In genomic region chr2:189440644-189440946, GRCh38 we compare ENCODE assay signal across 8 cellular contexts. TPM values are rescaled to one million over a fixed set of nuclear protein-coding genes. Genes with fewer than 3 reads are reported as not detected.
DNase-seq lines count a peak whose midpoint lies in the region; ATAC-seq and TF ChIP-seq lines count a peak whose summit lies in the region.

No MANE protein-coding gene starts in this region.

- no peaks in the 10 kb centered on the region for H3K9me3 ChIP-seq in RWPE2 (ENCODE audit: severe bottlenecking)
- H3K9me3 ChIP-seq in psoas muscle = no peaks in the 10 kb centered on the region

- DNase-seq in RWPE2 (ENCODE audit: low spot score) (no peak), fibroblast of villous mesenchyme (ENCODE audit: low read depth) (no peak), psoas muscle (no peak), midbrain (lab: John Stamatoyannopoulos, UW) (no peak), HuH-7 (ENCODE audit: low spot score) (no peak), A172 (ENCODE audit: low spot score) (no peak)

- H3K36me3 ChIP-seq in RWPE2 (ENCODE audit: low read depth) (peaks cover 30% of the 10 kb centered on the region), psoas muscle (ENCODE audit: insufficient read depth in 1 of 2, low read depth in 1 of 2) (peaks cover 0 to 3% of the 10 kb centered on the region in 2 donors)

- no peaks in the 10 kb centered on the region for H3K27me3 ChIP-seq in RWPE2 (ENCODE audit: insufficient read depth, poor library complexity, severe bottlenecking)
- no peaks in the 10 kb centered on the region for H3K27me3 ChIP-seq in psoas muscle (ENCODE audit: insufficient read depth in 3 of 3, low read length in 2 of 3)

- no peak for TF ChIP-seq CTCF in RWPE2 (IDR thresholded peaks at IDR 0.05; ENCODE audit: poor library complexity, severe bottlenecking)
- TF ChIP-seq CTCF in fibroblast of villous mesenchyme (IDR thresholded peaks at IDR 0.05; ENCODE audit: insufficient read depth, low read depth, low read length) = no peak
- TF ChIP-seq CTCF in psoas muscle (IDR thresholded peaks at IDR 0.05) = no peak

- intact Hi-C loops in psoas muscle (cut with DNase I) = no loop called here

- H3K27ac ChIP-seq in RWPE2 (ENCODE audit: poor library complexity, severe bottlenecking) (peak overlapping the region; percentile 22), psoas muscle (peak overlapping the region; percentile 89)

- ATAC-seq in GM18502 (IDR thresholded peaks at IDR 0.05; ENCODE audit: poor library complexity, unreplicated experiment) (peak; percentile 33), HG02610 (IDR thresholded peaks at IDR 0.05; ENCODE audit: unreplicated experiment) (peak; percentile 22), RWPE2 (ENCODE audit: low read depth) (peak; percentile 46), psoas muscle (peak; percentile 52 to 72 (median 57))

- peak overlapping the region; percentile 66 for H3K4me3 ChIP-seq in RWPE2 (ENCODE audit: severe bottlenecking)
- H3K4me3 ChIP-seq in fibroblast of villous mesenchyme (ENCODE audit: low read depth, low read length) = peak overlapping the region; percentile 91
- peak overlapping the region; percentile 90 for H3K4me3 ChIP-seq in psoas muscle

- 0 to 1% (median 0%) methylated on average over 8 of the region's 8 CpGs for whole genome bisulfite sequencing in psoas muscle, 3 donors

- H3K4me1 ChIP-seq in RWPE2 (ENCODE audit: insufficient read depth, poor library complexity, severe bottlenecking) (peaks cover 8% of the 10 kb centered on the region), psoas muscle (peaks cover 10% of the 10 kb centered on the region)

RNA-seq across cellular contexts. Expression of gene WDR75, which starts 0.7 kb away (rescaled TPM):
- 34.5 and 47.5 TPM in 2 replicates for total RNA-seq in fibroblast of villous mesenchyme
- 10 to 100 TPM; 17.4 to 20.3 (median 18.6) TPM for total RNA-seq in psoas muscle
- polyA plus RNA-seq in psoas muscle = 10 to 100 TPM in 2 of 3 donors, 1 to 10 TPM in 1; 9.2 to 16.7 (median 10.8) TPM
- total RNA-seq in A172 (2014; rRNA removed; shearing (Covaris generic)) = 63.3 and 79.0 TPM in 2 replicates
